In genomic region chr16:85639529-85640253, GRCh38 we compare ENCODE assay signal across 13 cellular contexts. TPM values are rescaled to one million over a fixed set of nuclear protein-coding genes. Genes with fewer than 3 reads are reported as not detected.
DNase-seq lines count a peak whose midpoint lies in the region; ATAC-seq and TF ChIP-seq lines count a peak whose summit lies in the region.
"Had no signal": no experiment of that assay in that cellular context is flagged by ENCODE, and none has a peak within 500 bp of the region (broad histone marks: within the 10 kb centered on the region; RNA-seq: fewer than 3 reads in every experiment).

No MANE protein-coding gene starts in this region.

- H3K27me3 ChIP-seq in breast epithelium (no peaks in the 10 kb centered on the region), transverse colon (no peaks in the 10 kb centered on the region)

- peaks cover 10% of the 10 kb centered on the region for H3K36me3 Mint-ChIP-seq in MCF 10A (ENCODE audit: insufficient read depth, unreplicated experiment)

- H3K27ac Mint-ChIP-seq in MCF 10A (ENCODE audit: low read depth, unreplicated experiment): no peak overlapping the region

- CTCF ChIA-PET in MCF 10A (lab: Yijun Ruan, JAX): no interaction called here

- H3K4me1 ChIP-seq in breast epithelium (peaks cover 0 to 19% of the 10 kb centered on the region in 2 donors), transverse colon (peaks cover 11 to 49% (median 41%) of the 10 kb centered on the region in 4 donors)

- in situ Hi-C loops in transverse colon (cut with MboI; ENCODE audit: low pct_ligation_motif_present in 1 of 4, low pct_unique_long_range_greater_than_20kb in 1 of 4, low sequenced_read_pairs in 3 of 4): no loop called here

- 72% methylated on average over 24 of the region's 35 CpGs; no CpG with 5 or more reads in 1 of the 2 donors for WGBS in transverse colon (ENCODE audit: low coverage in 1 of 2), 2 donors

- H3K27me3 Mint-ChIP-seq in MCF 10A (ENCODE audit: insufficient read depth, unreplicated experiment): no peaks in the 10 kb centered on the region

- DNase-seq in breast epithelium (ENCODE audit: low spot score in 2 of 2): peak; percentile 53 to 73
- no peak for DNase-seq in MCF 10A (ENCODE audit: unreplicated experiment)
- peak; percentile 40 for DNase-seq in astrocyte of the hippocampus (ENCODE audit: low read depth, low spot score)
- peak; percentile 57 for DNase-seq in kidney tubule cell (ENCODE audit: low spot score)
- DNase-seq in transverse colon: no peak
- DNase-seq in effector CD8-positive, alpha-beta T cell (lab: John Stamatoyannopoulos, UW): no peak
- no peak for DNase-seq in HK-2 (ENCODE audit: unreplicated experiment)
- DNase-seq: activated T-cell treated with anti-CD3 and anti-CD28 coated beads for 4 hours; immature natural killer cell; NK-92 treated with Interleukin-12 subunit alpha and Interleukin-12 subunit beta, amount 100 ng/mL, for 24 hours; stimulated activated naive CD4-positive, alpha-beta T cell treated with Interleukin-2 at 50 U/mL for 16 hours; T1000 had no signal

- H3K4me3 ChIP-seq in breast epithelium (no peak overlapping the region), transverse colon (no peak overlapping the region)

- TF ChIP-seq POLR2A in breast epithelium (IDR thresholded peaks at IDR 0.05) (no peak), transverse colon (IDR thresholded peaks at IDR 0.05) (no peak)

- BruUV-seq in MCF 10A (replicated peaks; lab: Mats Ljungman, UMichigan): no TSS peak

- H3K9me3 Mint-ChIP-seq in MCF 10A (ENCODE audit: unreplicated experiment): no peaks in the 10 kb centered on the region
- H3K9me3 Mint-ChIP-seq: immature natural killer cell had no signal

- no peaks in the 10 kb centered on the region for H3K9me3 ChIP-seq in breast epithelium
- H3K9me3 ChIP-seq in transverse colon: no peaks in the 10 kb centered on the region

- H3K4me1 Mint-ChIP-seq in MCF 10A (ENCODE audit: insufficient read depth, unreplicated experiment): peaks cover 4% of the 10 kb centered on the region

- H3K4me3 Mint-ChIP-seq in MCF 10A (ENCODE audit: unreplicated experiment): no peak overlapping the region
- H3K4me3 Mint-ChIP-seq: immature natural killer cell had no signal

- TF ChIP-seq EP300 in transverse colon (IDR thresholded peaks at IDR 0.05; ENCODE audit: low read depth): no peak

- TF ChIP-seq CTCF in breast epithelium (IDR thresholded peaks at IDR 0.05) (peak in 1 of 3 donors; percentile 13), MCF 10A (IDR thresholded peaks at IDR 0.05; ENCODE audit: unreplicated experiment) (no peak), transverse colon (IDR thresholded peaks at IDR 0.05) (no peak)

- H3K27ac ChIP-seq in breast epithelium (peak overlapping the region; percentile 10 to 20), transverse colon (peak overlapping the region in 3 of 4 donors; percentile 25 to 51 (median 43))

- no peak for ATAC-seq in GM19452 (IDR thresholded peaks at IDR 0.05; ENCODE audit: unreplicated experiment)

- POLR2A ChIA-PET in MCF 10A (lab: Yijun Ruan, JAX): no interaction called here

- H3K36me3 ChIP-seq in breast epithelium (no peaks in the 10 kb centered on the region), transverse colon (no peaks in the 10 kb centered on the region)

- intact Hi-C loops in breast epithelium (cut with DNase I; ENCODE audit: low total_unique reads) (no loop called here), MCF 10A (cut with micrococcal nuclease) (no loop called here), transverse colon (cut with DNase I; ENCODE audit: low total_unique reads) (no loop called here)

RNA-seq across cellular contexts. Expression of gene GSE1, which starts 26.6 kb away (rescaled TPM):
- total RNA-seq in breast epithelium (100 to 1,000 TPM in 1 of 3 donors, 10 to 100 TPM in 2; 52.3 to 105 (median 60.7) TPM), MCF 10A (2022) (44.4 and 52.9 TPM in 2 replicates), transverse colon (100 to 1,000 TPM; 100 to 139 (median 120) TPM)

RNA-seq across cellular contexts. Expression of gene GINS2, which starts 49.1 kb away (rescaled TPM):
- total RNA-seq in breast epithelium (1 to 10 TPM in 2 of 3 donors, under 1 TPM in 1; 0.66 to 3.1 (median 1.1) TPM), MCF 10A (2022) (6.9 and 11.3 TPM in 2 replicates), transverse colon (1 to 10 TPM in 2 of 4 donors, under 1 TPM in 1, not detected in 1; 1.00 to 4.4 (median 1.2) TPM)

Comparison
In these comparisons a context has a peak if more than half of its experiments do, and no peak if none do; other contexts are left out.
1. DNase-seq: peak in breast epithelium (2 of 2), astrocyte of the hippocampus (single experiment) and kidney tubule cell (single experiment); none in MCF 10A (single experiment), transverse colon (single experiment), effector CD8-positive, alpha-beta T cell (single experiment) and HK-2 (single experiment).